9 cellular contexts compared by ENCODE assay signal in genomic region chr1:203769505-203770343, GRCh38. TPM values are rescaled to one million over a fixed set of nuclear protein-coding genes. Genes with fewer than 3 reads are reported as not detected.
A peak's percentile ranks its signal among the peaks of the same experiment; 100 is the strongest.
DNase-seq lines count a peak whose midpoint lies in the region; ATAC-seq, FAIRE-seq and TF ChIP-seq lines count a peak whose summit lies in the region.
"Had no signal": no experiment of that assay in that cellular context is flagged by ENCODE, and none has a peak within 500 bp of the region (broad histone marks: within the 10 kb centered on the region; RNA-seq: fewer than 3 reads in every experiment).

No MANE protein-coding gene starts in this region.

- TF ChIP-seq CTCF in BJ (IDR thresholded peaks at IDR 0.05; ENCODE audit: insufficient read depth, low read depth, low read length) (no peak), foreskin keratinocyte (conservative IDR thresholded peaks at IDR 0.05) (no peak), pancreas (IDR thresholded peaks at IDR 0.05) (no peak)

- 22 to 24% methylated on average over 15 of the region's 15 CpGs for WGBS in pancreas, 2 donors

- H3K27me3 ChIP-seq in BJ (ENCODE audit: control insufficient read depth, insufficient read depth, low read length) (no peaks in the 10 kb centered on the region; the same call in 1 of the 2 replicates), foreskin keratinocyte (no peaks in the 10 kb centered on the region), pancreas (no peaks in the 10 kb centered on the region)

- ATAC-seq in foreskin keratinocyte (peak; percentile 96), pancreas (peak; percentile 94 to 98 (median 96)), GM21367 (IDR thresholded peaks at IDR 0.05; ENCODE audit: unreplicated experiment) (no peak), HG02852 (IDR thresholded peaks at IDR 0.05; ENCODE audit: unreplicated experiment) (no peak)

- peak; percentile 67 for DNase-seq in BJ (ENCODE audit: low read depth)
- DNase-seq in LoVo (ENCODE audit: low spot score) = peak; percentile 17
- peak; percentile 46 for DNase-seq in UCSD-AML1 (lab: John Stamatoyannopoulos, UW; ENCODE audit: unreplicated experiment)
- DNase-seq in foreskin keratinocyte = peak; percentile 91 to 98
- DNase-seq in pancreas = peak; percentile 69 to 90 (median 87)
- no peak for DNase-seq in 8988T
- DNase-seq: activated naive CD8-positive, alpha-beta T cell treated with anti-CD3 and anti-CD28 coated beads, Interleukin-2, amount 10 ng/mL, durations not matched to agents 7 days and 5 days had no signal

- H3K4me3 ChIP-seq in BJ (ENCODE audit: low read depth, low read length) (no peak overlapping the region), pancreas (peak overlapping the region in 2 of 4 donors; percentile 18 to 22)

- POLR2A ChIA-PET in BJ (lab: Charles Lee) = interaction anchor here (0.7 kb wide), 1 partner anchor 1027 kb away, joined by 8 read pairs; no protein-coding TSS in a partner anchor

- peak overlapping the region; percentile 77 for H3K27ac ChIP-seq in foreskin keratinocyte
- H3K27ac ChIP-seq in pancreas = peak overlapping the region; percentile 57 to 77 (median 72)

- H3K4me1 ChIP-seq in foreskin keratinocyte = peaks cover 19% of the 10 kb centered on the region
- H3K4me1 ChIP-seq in pancreas = no peaks in the 10 kb centered on the region

- intact Hi-C loops in pancreas (cut with DNase I) = no loop called here

- H3K36me3 ChIP-seq in BJ (ENCODE audit: control insufficient read depth, insufficient read depth, low read length) (no peaks in the 10 kb centered on the region), pancreas (no peaks in the 10 kb centered on the region)

- CTCF ChIA-PET in BJ (lab: Yijun Ruan, JAX) = no interaction called here

- no peaks in the 10 kb centered on the region for H3K9me3 ChIP-seq in pancreas

- FAIRE-seq in pancreas (lab: Jason Lieb, UNC) = no peak

RNA-seq across cellular contexts. Expression of gene LAX1, which starts 4.7 kb away (rescaled TPM):
- polyA plus RNA-seq in BJ (2011; rRNA removed) (0.02 TPM in 1 of 2 replicates, not detected in the other), foreskin keratinocyte (0.03 TPM in 2 replicates), pancreas (under 1 TPM in 1 of 2 donors, not detected in 1; 0.08 TPM)
- not detected in 2 replicates for polyA minus RNA-seq in BJ (2011; rRNA and poly(A)+ RNA removed)
- total RNA-seq in foreskin keratinocyte (0.07 TPM in 2 replicates), pancreas (1 to 10 TPM in 1 of 6 donors, under 1 TPM in 5; 0.09 to 1.0 (median 0.26) TPM)

RNA-seq across cellular contexts. Expression of gene ZBED6, which starts 25.7 kb away (rescaled TPM):
- polyA plus RNA-seq in BJ (2011; rRNA removed) = 12.6 and 23.3 TPM in 2 replicates
- 26.9 and 29.4 TPM in 2 replicates for polyA minus RNA-seq in BJ (2011; rRNA and poly(A)+ RNA removed)
- total RNA-seq in foreskin keratinocyte = 18.8 and 20.1 TPM in 2 replicates
- 0.03 and 0.08 TPM in 2 replicates for polyA plus RNA-seq in foreskin keratinocyte
- total RNA-seq in pancreas = 10 to 100 TPM in 3 of 6 donors, 1 to 10 TPM in 3; 7.0 to 20.2 (median 10.7) TPM
- polyA plus RNA-seq in pancreas = 1 to 10 TPM; 1.1 to 1.3 TPM

RNA-seq across cellular contexts. Expression of gene ZC3H11A, which starts 25.7 kb away (rescaled TPM):
- polyA plus RNA-seq in BJ (2011; rRNA removed) (55.2 and 76.3 TPM in 2 replicates), foreskin keratinocyte (27.1 and 32.6 TPM in 2 replicates), pancreas (10 to 100 TPM; 28.1 to 60.1 TPM)
- polyA minus RNA-seq in BJ (2011; rRNA and poly(A)+ RNA removed) = 36.7 and 64.9 TPM in 2 replicates
- total RNA-seq in foreskin keratinocyte (85.1 and 87.6 TPM in 2 replicates), pancreas (10 to 100 TPM; 19.1 to 37.5 (median 27.8) TPM)

Comparison
In these comparisons a context has a peak if more than half of its experiments do, and no peak if none do; other contexts are left out.
1. ATAC-seq: peak in foreskin keratinocyte (single experiment) and pancreas (4 of 4); none in GM21367 (single experiment) and HG02852 (single experiment).